8 cellular contexts compared by ENCODE assay signal in the genomic region with DNA sequence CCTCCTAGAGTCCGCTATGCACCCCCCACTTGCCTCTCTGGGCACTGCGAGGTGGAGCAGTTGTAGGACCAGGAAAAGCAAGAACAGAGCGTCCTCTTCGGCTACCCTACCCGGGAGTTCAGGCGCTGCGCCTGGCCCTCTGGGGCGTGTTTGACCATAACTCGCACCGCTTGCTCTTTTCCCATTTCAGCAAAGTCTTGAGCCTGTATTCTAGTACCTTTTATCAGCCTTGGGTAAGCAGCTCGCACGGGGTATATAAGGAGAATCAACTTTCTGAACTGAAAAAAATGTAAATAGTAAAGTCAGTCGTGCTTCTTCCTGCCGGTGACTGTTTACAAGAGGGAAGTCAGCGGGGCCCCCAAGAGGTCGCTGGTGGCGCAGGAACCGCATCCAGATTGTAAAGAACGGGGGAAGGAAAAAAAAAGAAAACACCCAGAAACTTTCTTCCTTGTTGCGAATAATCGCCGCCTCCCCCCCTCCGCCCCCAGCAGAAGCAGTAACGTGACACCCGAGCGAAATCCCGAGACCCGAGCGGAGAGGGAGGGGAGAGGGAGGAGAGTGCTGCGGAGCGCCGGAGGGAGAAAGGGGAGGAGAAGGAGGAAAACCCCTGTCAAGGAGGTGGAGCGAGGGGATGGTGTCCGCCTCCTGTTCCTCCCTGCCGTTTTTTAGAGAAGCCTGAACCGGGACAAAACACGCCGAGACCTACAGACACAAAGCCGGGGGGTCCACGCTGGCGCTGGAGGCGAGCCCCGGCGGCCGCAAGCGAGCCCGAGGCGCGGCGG. TPM values are rescaled to one million over a fixed set of nuclear protein-coding genes. Genes with fewer than 3 reads are reported as not detected.
DNase-seq lines count a peak whose midpoint lies in the region; ATAC-seq and TF ChIP-seq lines count a peak whose summit lies in the region.

A gene with protein sequence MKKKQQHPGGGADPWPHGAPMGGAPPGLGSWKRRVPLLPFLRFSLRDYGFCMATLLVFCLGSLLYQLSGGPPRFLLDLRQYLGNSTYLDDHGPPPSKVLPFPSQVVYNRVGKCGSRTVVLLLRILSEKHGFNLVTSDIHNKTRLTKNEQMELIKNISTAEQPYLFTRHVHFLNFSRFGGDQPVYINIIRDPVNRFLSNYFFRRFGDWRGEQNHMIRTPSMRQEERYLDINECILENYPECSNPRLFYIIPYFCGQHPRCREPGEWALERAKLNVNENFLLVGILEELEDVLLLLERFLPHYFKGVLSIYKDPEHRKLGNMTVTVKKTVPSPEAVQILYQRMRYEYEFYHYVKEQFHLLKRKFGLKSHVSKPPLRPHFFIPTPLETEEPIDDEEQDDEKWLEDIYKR (plus strand): TSS at position 668 of the 782 bp plus-strand sequence. CDS start 401 bp downstream, outside the sequence.

- peak; percentile 80 for DNase-seq in DMS79 (lab: John Stamatoyannopoulos, UW)
- peak; percentile 95 for DNase-seq in H9
- DNase-seq in NCI-H2107 (lab: John Stamatoyannopoulos, UW), result peak; percentile 85
- peak; percentile 42 for DNase-seq in activated CD4-positive, alpha-beta T cell treated with anti-CD3 and anti-CD28 coated beads for 1 hour
- DNase-seq in left lobe of liver (ENCODE audit: low spot score), result peak; percentile 49
- peak; percentile 43 for DNase-seq in stimulated activated CD4-positive, alpha-beta T cell treated with anti-CD3 and anti-CD28 coated beads, Interleukin-2, amount 100 ng/mL, for 4 hours (ENCODE audit: low read depth)

- intact Hi-C loops in dendritic cell treated with granulocyte-macrophage colony-stimulating factor and Interleukin-4, amounts not matched to agents 40 ng/mL and 50 ng/mL, for 4 days (cut with micrococcal nuclease), result loop anchor here (2.0 to 5.0 kb wide), 3 partner anchors 14 to 202 kb away; no protein-coding TSS in a partner anchor

- H3K14ac ChIP-seq in H9 (ENCODE audit: insufficient read depth, low read length), result peak within 1 kb of the TSS; percentile 74

- no peak within 1 kb of the TSS for H2BK5ac ChIP-seq in H9 (ENCODE audit: insufficient read length, low read length)

- no peak within 1 kb of the TSS for H4K5ac ChIP-seq in H9 (ENCODE audit: insufficient read length, low read depth, low read length)

- no peak within 1 kb of the TSS for H3K23ac ChIP-seq in H9 (ENCODE audit: insufficient read length, low read depth, low read length)

- H4K8ac ChIP-seq in H9 (replicated peaks; ENCODE audit: insufficient read length, low read depth, low read length), result no peak within 1 kb of the TSS

- H2BK12ac ChIP-seq in H9 (ENCODE audit: insufficient read length, low read depth, low read length), result no peak within 1 kb of the TSS

- H3K9ac ChIP-seq in H9 (ENCODE audit: extremely low read depth, insufficient read length, low read length), result peak within 1 kb of the TSS; percentile 66

- H2BK120ac ChIP-seq in H9 (ENCODE audit: low read depth, low read length, poor library complexity, severe bottlenecking), result no peak within 1 kb of the TSS

- H3K36me3 Mint-ChIP-seq in H9 (ENCODE audit: insufficient read depth in 1 of 3, low read depth in 3 of 3), result no peaks in the 10 kb centered on the region
- peaks cover 5% of the 10 kb centered on the region for H3K36me3 Mint-ChIP-seq in dendritic cell treated with granulocyte-macrophage colony-stimulating factor and Interleukin-4, amounts not matched to agents 40 ng/mL and 50 ng/mL, for 4 days (ENCODE audit: low read depth)

- WGBS in H9 (ENCODE audit: extremely low coverage, insufficient read length, low lambda C conversion rate), result no CpG with 5 or more reads among the region's 50 CpGs

- H3K27ac ChIP-seq in H9 (ENCODE audit: insufficient read length, low read depth, low read length), result peak within 1 kb of the TSS; percentile 1

- H3K56ac ChIP-seq in H9 (ENCODE audit: insufficient read length, low read depth, low read length), result no peak within 1 kb of the TSS

- no peak within 1 kb of the TSS for H3T11ph ChIP-seq in H9 (ENCODE audit: low read length)

- TF ChIP-seq CTCF in H9 (conservative IDR thresholded peaks at IDR 0.05), result peak; percentile 58

- no peak within 1 kb of the TSS for H2AFZ ChIP-seq in H9 (ENCODE audit: low read length)

- H4K91ac ChIP-seq in H9 (ENCODE audit: insufficient read length, low read depth, low read length), result no peak within 1 kb of the TSS

- H3K4me2 ChIP-seq in H9 (ENCODE audit: insufficient read depth, insufficient read length, low read length), result peak within 1 kb of the TSS; percentile 68

- H3K4ac ChIP-seq in H9 (ENCODE audit: low read depth, low read length), result no peak within 1 kb of the TSS

- no peaks in the 10 kb centered on the region for H3K79me1 ChIP-seq in H9 (ENCODE audit: insufficient read depth, low read depth, low read length, poor library complexity, severe bottlenecking)

- H3K79me2 ChIP-seq in H9 (ENCODE audit: insufficient read depth, low read length), result peaks cover 25% of the 10 kb centered on the region

- H3K27me3 Mint-ChIP-seq in H9 (ENCODE audit: low read depth), result peaks cover 25% of the 10 kb centered on the region
- H3K27me3 Mint-ChIP-seq in dendritic cell treated with granulocyte-macrophage colony-stimulating factor and Interleukin-4, amounts not matched to agents 40 ng/mL and 50 ng/mL, for 4 days, result peaks cover 76% of the 10 kb centered on the region

- peaks cover 8% of the 10 kb centered on the region for H3K4me1 ChIP-seq in H9 (ENCODE audit: insufficient read depth, low read length)

- peak; percentile 73 for ATAC-seq in left lobe of liver
- ATAC-seq in HG03565 (IDR thresholded peaks at IDR 0.05; ENCODE audit: unreplicated experiment), result no peak

- no peak within 1 kb of the TSS for H2AK5ac ChIP-seq in H9 (ENCODE audit: insufficient read length, low read length)

- H2BK15ac ChIP-seq in H9 (ENCODE audit: low read depth, low read length), result no peak within 1 kb of the TSS

- peak within 1 kb of the TSS; percentile 85 to 97 for H3K4me3 Mint-ChIP-seq in H9
- H3K4me3 Mint-ChIP-seq in dendritic cell treated with granulocyte-macrophage colony-stimulating factor and Interleukin-4, amounts not matched to agents 40 ng/mL and 50 ng/mL, for 4 days, result peak within 1 kb of the TSS; percentile 93

- H3K23me2 ChIP-seq in H9 (ENCODE audit: insufficient read length, low read depth, low read length, poor library complexity, severe bottlenecking), result peaks cover 10% of the 10 kb centered on the region

- no peak within 1 kb of the TSS for H3K18ac ChIP-seq in H9 (ENCODE audit: insufficient read length, low read depth, low read length)

- H4K20me1 ChIP-seq in H9 (ENCODE audit: control insufficient read depth, insufficient read depth, insufficient read length), result no peaks in the 10 kb centered on the region

- H3K27ac Mint-ChIP-seq in H9, result peak within 1 kb of the TSS; percentile 70 to 98 (median 86)
- peak within 1 kb of the TSS; percentile 89 for H3K27ac Mint-ChIP-seq in dendritic cell treated with granulocyte-macrophage colony-stimulating factor and Interleukin-4, amounts not matched to agents 40 ng/mL and 50 ng/mL, for 4 days

- no peaks in the 10 kb centered on the region for H3K9me3 ChIP-seq in H9 (ENCODE audit: control insufficient read depth, low read depth, low read length)

- H3K9me3 Mint-ChIP-seq in H9, result no peaks in the 10 kb centered on the region; a peak in 1 of 5 replicates
- no peaks in the 10 kb centered on the region for H3K9me3 Mint-ChIP-seq in dendritic cell treated with granulocyte-macrophage colony-stimulating factor and Interleukin-4, amounts not matched to agents 40 ng/mL and 50 ng/mL, for 4 days

- H3K27me3 ChIP-seq in H9 (ENCODE audit: insufficient read depth, low read length), result no peaks in the 10 kb centered on the region

- no peak within 1 kb of the TSS for H2BK20ac ChIP-seq in H9 (ENCODE audit: low read depth, low read length, poor library complexity, severe bottlenecking)

- H3K4me1 Mint-ChIP-seq in H9, result peaks cover 27 to 33% of the 10 kb centered on the region in 2 experiments
- peaks cover 18% of the 10 kb centered on the region for H3K4me1 Mint-ChIP-seq in dendritic cell treated with granulocyte-macrophage colony-stimulating factor and Interleukin-4, amounts not matched to agents 40 ng/mL and 50 ng/mL, for 4 days (ENCODE audit: low read depth)

RNA-seq across cellular contexts. Expression of the gene that starts here (rescaled TPM):
- total RNA-seq in H9 (2021) (13.2 and 14.4 TPM in 2 replicates), left lobe of liver (0.58 TPM)

Comparison
In these comparisons a context has a peak if more than half of its experiments do, and no peak if none do; other contexts are left out.
1. Peak in DNase-seq and ATAC-seq in left lobe of liver; RNA of the gene not detected or under 1 TPM.
2. DNase-seq: peak in every context shown above with its lines; median percentile 95 in H9; 85 in NCI-H2107; 80 in DMS79; 49 in left lobe of liver; 43 in stimulated activated CD4-positive, alpha-beta T cell treated with anti-CD3 and anti-CD28 coated beads, Interleukin-2, amount 100 ng/mL, for 4 hours; 42 in activated CD4-positive, alpha-beta T cell treated with anti-CD3 and anti-CD28 coated beads for 1 hour.